ENCODE assay signal across 9 cellular contexts in genomic region chr22:44182591-44183588, GRCh38. TPM values are rescaled to one million over a fixed set of nuclear protein-coding genes. Genes with fewer than 3 reads are reported as not detected.
DNase-seq lines count a peak whose midpoint lies in the region; ATAC-seq, FAIRE-seq and TF ChIP-seq lines count a peak whose summit lies in the region.
"Had no signal": no experiment of that assay in that cellular context is flagged by ENCODE, and none has a peak within 500 bp of the region (broad histone marks: within the 10 kb centered on the region; RNA-seq: fewer than 3 reads in every experiment).

No MANE protein-coding gene starts in this region.

- H3K36me3 Mint-ChIP-seq in activated B cell treated with CpG ODN at 0.5 μM for 24 hours (ENCODE audit: low read depth) = peaks cover 35% of the 10 kb centered on the region

- peak; percentile 35 for ATAC-seq in activated B cell treated with CpG ODN at 0.5 μM for 24 hours (ENCODE audit: low read depth)
- peak; percentile 54 for ATAC-seq in gastroesophageal sphincter
- ATAC-seq in GM18861 (IDR thresholded peaks at IDR 0.05; ENCODE audit: unreplicated experiment) = no peak
- no peak for ATAC-seq in HG03095 (IDR thresholded peaks at IDR 0.05; ENCODE audit: unreplicated experiment)
- no peak for ATAC-seq in GM21737 (IDR thresholded peaks at IDR 0.05; ENCODE audit: unreplicated experiment)

- CTCF ChIA-PET in activated B cell treated with CpG ODN at 0.5 μM for 24 hours (lab: Charles Lee) = interaction anchor here (1.3 to 1.6 kb wide), 2 partner anchors 13 to 190 kb away, joined by 4 to 6 read pairs; no protein-coding TSS in a partner anchor

- FAIRE-seq in GM18507 (lab: Jason Lieb, UNC) = peak; percentile 87

- H3K4me1 Mint-ChIP-seq in activated B cell treated with CpG ODN at 0.5 μM for 24 hours = peaks cover 46% of the 10 kb centered on the region
- H3K4me1 Mint-ChIP-seq: nephron had no signal

- no peaks in the 10 kb centered on the region for H3K27me3 Mint-ChIP-seq in activated B cell treated with CpG ODN at 0.5 μM for 24 hours

- TF ChIP-seq EP300 in gastroesophageal sphincter (IDR thresholded peaks at IDR 0.05) = no peak

- H3K27ac ChIP-seq in gastroesophageal sphincter = peak overlapping the region in 1 of 4 donors; percentile 66

- peak overlapping the region; percentile 90 for H3K4me3 Mint-ChIP-seq in activated B cell treated with CpG ODN at 0.5 μM for 24 hours
- H3K4me3 Mint-ChIP-seq: nephron had no signal

- 94% methylated on average over 3 of the region's 25 CpGs; no CpG with 5 or more reads in 1 of the 2 donors for WGBS in gastroesophageal sphincter (ENCODE audit: low coverage in 1 of 2), 2 donors

- POLR2A ChIA-PET in activated B cell treated with CpG ODN at 0.5 μM for 24 hours (lab: Charles Lee) = interaction anchor here (0.6 to 4.0 kb wide), 6 partner anchors 9 to 163 kb away, joined by 3 to 53 read pairs (median 20); no protein-coding TSS in a partner anchor

- peak overlapping the region in 1 of 2 donors; percentile 39 for H3K4me3 ChIP-seq in gastroesophageal sphincter

- no peaks in the 10 kb centered on the region for H3K36me3 ChIP-seq in gastroesophageal sphincter

- peaks cover 48% of the 10 kb centered on the region for H3K27me3 ChIP-seq in gastroesophageal sphincter

- DNase-seq in GM18507 (ENCODE audit: extremely low spot score, insufficient read length, low read depth) (no peak), activated B cell treated with CpG ODN at 0.5 μM for 24 hours (no peak), NCI-H82 (lab: John Stamatoyannopoulos, UW) (no peak)
- peak; percentile 32 for DNase-seq in stimulated activated CD4-positive, alpha-beta T cell treated with anti-CD3 and anti-CD28 coated beads, Interleukin-4, amount 100 ng/mL, for 24 hours

- H3K27ac Mint-ChIP-seq in activated B cell treated with CpG ODN at 0.5 μM for 24 hours = peak overlapping the region; percentile 95
- H3K27ac Mint-ChIP-seq: nephron had no signal

- no peak for TF ChIP-seq POLR2A in gastroesophageal sphincter (IDR thresholded peaks at IDR 0.05)

- no peaks in the 10 kb centered on the region for H3K9me3 ChIP-seq in gastroesophageal sphincter

- TF ChIP-seq CTCF in activated B cell treated with CpG ODN at 0.5 μM for 24 hours (IDR thresholded peaks at IDR 0.05) = no peak
- no peak for TF ChIP-seq CTCF in gastroesophageal sphincter (IDR thresholded peaks at IDR 0.05)

- H3K4me1 ChIP-seq in gastroesophageal sphincter = no peaks in the 10 kb centered on the region

- intact Hi-C loops in activated B cell treated with CpG ODN at 0.5 μM for 24 hours (cut with micrococcal nuclease) = loop anchor here (1.0 to 10.0 kb wide), 7 partner anchors 8 to 522 kb away; partner anchors contain the start of genes PRR5, RTL6 and SAMM50

- no peaks in the 10 kb centered on the region for H3K9me3 Mint-ChIP-seq in activated B cell treated with CpG ODN at 0.5 μM for 24 hours
- H3K9me3 Mint-ChIP-seq: nephron had no signal

RNA-seq across cellular contexts. Expression of gene PARVG, which starts 2.2 kb away (rescaled TPM):
- total RNA-seq in activated B cell treated with CpG ODN at 0.5 μM for 24 hours = 91.6 and 96.1 TPM in 2 replicates
- 10 to 100 TPM in 2 of 4 donors, 1 to 10 TPM in 2; 7.0 to 18.2 (median 11.3) TPM for total RNA-seq in gastroesophageal sphincter

Comparison
In these comparisons a context has a peak if more than half of its experiments do, and no peak if none do; other contexts are left out.
1. ATAC-seq: peak in activated B cell treated with CpG ODN at 0.5 μM for 24 hours (single experiment) and gastroesophageal sphincter (single experiment); none in GM18861 (single experiment), HG03095 (single experiment) and GM21737 (single experiment).